14 cellular contexts compared by ENCODE assay signal in genomic region chr3:113055201-113055600, GRCh38.
"Had no signal": no experiment of that assay in that cellular context is flagged by ENCODE, and none has a peak within 500 bp of the region (broad histone marks: within the 10 kb centered on the region; RNA-seq: fewer than 3 reads in every experiment).

No MANE protein-coding gene starts in this region.

- FAIRE-seq: astrocyte had no signal

- H3K27me3 ChIP-seq: stomach, vagina had no signal

- H3K4me3 ChIP-seq: esophagus squamous epithelium, lung, skin epidermis, stomach, vagina had no signal

- H3K36me3 ChIP-seq: esophagus squamous epithelium, stomach, vagina had no signal

- H3K9me3 ChIP-seq: esophagus squamous epithelium, stomach, vagina had no signal

- DNase-seq: activated CD4-positive, alpha-beta T cell treated with anti-CD3 and anti-CD28 coated beads for 1 hour; activated CD4-positive, alpha-beta T cell treated with anti-CD3 and anti-CD28 coated beads, Interleukin-2, amount 50 U/mL, for 48 hours; activated naive CD8-positive, alpha-beta T cell treated with anti-CD3 and anti-CD28 coated beads, Interleukin-2, amount 10 ng/mL, durations not matched to agents 7 days and 5 days; activated T-cell treated with anti-CD3 and anti-CD28 coated beads, Interleukin-2, amount 50 U/mL, for 48 hours; esophagus squamous epithelium; glutamatergic neuron; immature natural killer cell; midbrain; stimulated activated CD4-positive, alpha-beta T cell treated with anti-CD3 and anti-CD28 coated beads, Interleukin-4, amount 100 ng/mL, for 4 hours; stomach had no signal
